19 cellular contexts compared by ENCODE assay signal in genomic region chr1:54365020-54365797, GRCh38. TPM values are rescaled to one million over a fixed set of nuclear protein-coding genes. Genes with fewer than 3 reads are reported as not detected.
DNase-seq lines count a peak whose midpoint lies in the region; ATAC-seq, FAIRE-seq and TF ChIP-seq lines count a peak whose summit lies in the region.
"Had no signal": no experiment of that assay in that cellular context is flagged by ENCODE, and none has a peak within 500 bp of the region (broad histone marks: within the 10 kb centered on the region; RNA-seq: fewer than 3 reads in every experiment).

No MANE protein-coding gene starts in this region.

- in situ Hi-C loops in mammary epithelial cell (cut with MboI; ENCODE audit: low sequenced_read_pairs in 2 of 2) (no loop called here), HepG2 (cut with HindIII; ENCODE audit: extremely low pct_ligation_motif_present, low pct_unique_long_range_greater_than_20kb) (no loop called here)

- TF ChIP-seq POLR2A in HepG2 (IDR thresholded peaks at IDR 0.05; ENCODE audit: insufficient read depth in 1 of 2, low read depth in 2 of 2, low read length in 2 of 2) (no peak), prostate gland (IDR thresholded peaks at IDR 0.05) (no peak)

- dilution Hi-C loops in mammary epithelial cell (cut with HindIII; ENCODE audit: low sequenced_read_pairs): no loop called here

- ATAC-seq in HepG2 (no peak), right cardiac atrium (no peak)

- H3K4me1 ChIP-seq in HEK293 (ENCODE audit: control insufficient read depth, insufficient read depth, low read length) (no peaks in the 10 kb centered on the region), mammary epithelial cell (ENCODE audit: insufficient read depth, low read length) (peaks cover 12% of the 10 kb centered on the region), HepG2 (ENCODE audit: insufficient read depth, low read length) (no peaks in the 10 kb centered on the region), prostate gland (replicated peaks) (peaks cover 2% of the 10 kb centered on the region), right cardiac atrium (ENCODE audit: control insufficient read depth, insufficient read depth, low read length) (peaks cover 12% of the 10 kb centered on the region)

- H3K27me3 ChIP-seq in mammary epithelial cell (ENCODE audit: insufficient read depth, low read length) (no peaks in the 10 kb centered on the region), HepG2 (ENCODE audit: control insufficient read depth in 1 of 2, insufficient read depth in 2 of 2, low read length in 2 of 2) (no peaks in the 10 kb centered on the region), prostate gland (replicated peaks; ENCODE audit: insufficient read depth) (no peaks in the 10 kb centered on the region), right cardiac atrium (ENCODE audit: control insufficient read depth, insufficient read depth) (no peaks in the 10 kb centered on the region)
- H3K27me3 ChIP-seq: esophagus muscularis mucosa, tibial nerve had no signal

- H3K36me3 ChIP-seq in HEK293 (ENCODE audit: control insufficient read depth in 2 of 2, insufficient read depth in 1 of 2, low read length in 2 of 2): peaks cover 0 to 14% of the 10 kb centered on the region in 2 experiments; a peak in 1 of 3 replicates
- no peaks in the 10 kb centered on the region for H3K36me3 ChIP-seq in mammary epithelial cell (ENCODE audit: insufficient read depth, low read length)
- H3K36me3 ChIP-seq in HepG2 (replicated peaks in 1 of 2; ENCODE audit: control insufficient read depth in 1 of 2, insufficient read depth in 2 of 2, low read length in 2 of 2): peaks cover 0 to 9% of the 10 kb centered on the region in 2 experiments; a peak in 1 of 5 replicates
- no peaks in the 10 kb centered on the region for H3K36me3 ChIP-seq in prostate gland
- H3K36me3 ChIP-seq: tibial nerve had no signal

- H3K9me3 ChIP-seq in HEK293 (ENCODE audit: control insufficient read depth, insufficient read depth, low read depth, low read length) (no peaks in the 10 kb centered on the region), mammary epithelial cell (replicated peaks; ENCODE audit: insufficient read depth, low read length) (no peaks in the 10 kb centered on the region), HepG2 (ENCODE audit: low read length) (no peaks in the 10 kb centered on the region), prostate gland (no peaks in the 10 kb centered on the region), right cardiac atrium (ENCODE audit: control insufficient read depth, low read length) (no peaks in the 10 kb centered on the region)
- H3K9me3 ChIP-seq: esophagus muscularis mucosa, tibial nerve had no signal

- BruUV-seq in mammary epithelial cell (replicated peaks; lab: Mats Ljungman, UMichigan) (no TSS peak), HepG2 (replicated peaks; lab: Mats Ljungman, UMichigan) (no TSS peak)

- H3K9ac ChIP-seq in mammary epithelial cell (ENCODE audit: insufficient read depth, low read length) (no peak overlapping the region), HepG2 (ENCODE audit: insufficient read depth, low read depth, low read length) (no peak overlapping the region)

- H3K4me2 ChIP-seq in mammary epithelial cell (ENCODE audit: insufficient read depth, low read depth, low read length) (peak overlapping the region; percentile 43), HepG2 (ENCODE audit: low read depth, low read length) (no peak overlapping the region)
- H3K4me2 ChIP-seq: smooth muscle cell had no signal

- intact Hi-C loops in mammary epithelial cell (cut with micrococcal nuclease) (no loop called here), HepG2 (cut with micrococcal nuclease; ENCODE audit: unreplicated experiment) (no loop called here), prostate gland (cut with DNase I) (no loop called here), right cardiac atrium (cut with DNase I) (no loop called here)

- H3K27ac ChIP-seq in HEK293 (ENCODE audit: extremely low read depth, low read depth, low read length) (no peak overlapping the region), mammary epithelial cell (ENCODE audit: insufficient read depth, low read depth, low read length) (no peak overlapping the region), HepG2 (ENCODE audit: extremely low read length, insufficient read depth, low read length) (no peak overlapping the region), prostate gland (no peak overlapping the region), right cardiac atrium (ENCODE audit: low read length) (no peak overlapping the region)
- H3K27ac ChIP-seq: esophagus muscularis mucosa, tibial nerve had no signal

- H3K4me3 ChIP-seq in HEK293 (ENCODE audit: low read depth, low read length) (no peak overlapping the region), mammary epithelial cell (replicated peaks in 1 of 3; ENCODE audit: insufficient read depth in 1 of 3, low read depth in 2 of 3, low read length in 3 of 3) (no peak overlapping the region), HepG2 (replicated peaks in 1 of 3; ENCODE audit: insufficient read depth in 1 of 3, low read depth in 2 of 3, low read length in 3 of 3) (no peak overlapping the region), prostate gland (no peak overlapping the region), right cardiac atrium (ENCODE audit: low read length) (no peak overlapping the region)
- H3K4me3 ChIP-seq: esophagus muscularis mucosa, smooth muscle cell, tibial nerve had no signal

- no peak for FAIRE-seq in HepG2 (lab: Jason Lieb, UNC)
- FAIRE-seq: D721Med had no signal

- CTCF ChIA-PET in HEK293 (lab: Yijun Ruan, JAX): interaction anchor here (0.6 kb wide), 1 partner anchor 29 kb away, joined by 3 read pairs; no protein-coding TSS in a partner anchor
- CTCF ChIA-PET in mammary epithelial cell (lab: Charles Lee; ENCODE audit: low non-redundant PET): no interaction called here
- CTCF ChIA-PET in HepG2 (lab: Yijun Ruan, JAX; ENCODE audit: low intra/inter-chr PET ratio, low total read pairs): no interaction called here

- DNase-seq in mammary epithelial cell: peak; percentile 70
- DNase-seq in HepG2 (ENCODE audit: low spot score): no peak
- DNase-seq in prostate gland (ENCODE audit: low spot score): peak; percentile 77
- no peak for DNase-seq in NCI-H2107 treated with DMSO at 0.1 percent for 48 hours (lab: John Stamatoyannopoulos, UW; ENCODE audit: unreplicated experiment)
- no peak for DNase-seq in NCI-H2196 treated with DMSO at 0.1 percent for 48 hours (lab: John Stamatoyannopoulos, UW; ENCODE audit: unreplicated experiment)
- no peak for DNase-seq in NCI-H2227 (lab: John Stamatoyannopoulos, UW; ENCODE audit: unreplicated experiment)
- DNase-seq in right cardiac atrium: no peak
- DNase-seq: activated CD4-positive, alpha-beta T cell treated with anti-CD3 and anti-CD28 coated beads for 48 hours; activated naive CD4-positive, alpha-beta T cell treated with Interleukin-2 at 50 U/mL for 16 hours; dermis blood vessel endothelial cell; HFFc6; MV-4-11; NCI-H2029 treated with DMSO at 0.1 percent for 48 hours; NCI-H524 treated with DMSO at 0.1 percent for 48 hours had no signal

- TF ChIP-seq EP300 in HepG2 (IDR thresholded peaks at IDR 0.05; ENCODE audit: low read depth in 2 of 2, low read length in 2 of 2): no peak
- no peak for TF ChIP-seq EP300 in HepG2 (CRISPR knock-in tag; IDR thresholded peaks at IDR 0.05; ENCODE audit: borderline replicate concordance)

- H4K20me1 ChIP-seq in mammary epithelial cell (ENCODE audit: insufficient read depth, low read length): no peaks in the 10 kb centered on the region
- H4K20me1 ChIP-seq in HepG2 (ENCODE audit: insufficient read depth, low read length): no peaks in the 10 kb centered on the region

- no peak for TF ChIP-seq RAD21 in HepG2 (CRISPR knock-in tag; IDR thresholded peaks at IDR 0.05)

- H3K79me2 ChIP-seq in mammary epithelial cell (ENCODE audit: insufficient read depth, low read length): peaks cover 9% of the 10 kb centered on the region
- no peaks in the 10 kb centered on the region for H3K79me2 ChIP-seq in HepG2 (ENCODE audit: insufficient read depth, low read length)

- TF ChIP-seq CTCF in HEK293 (tag by site-specific recombination; IDR thresholded peaks at IDR 0.05) (no peak), mammary epithelial cell (conservative IDR thresholded peaks at IDR 0.05 in 1 of 2, IDR thresholded peaks at IDR 0.05 in 1 of 2; ENCODE audit: extremely low read depth in 1 of 2, insufficient read depth in 1 of 2, low read depth in 1 of 2, low read length in 2 of 2) (no peak), HepG2 (CRISPR knock-in tag; IDR thresholded peaks at IDR 0.05) (no peak), prostate gland (IDR thresholded peaks at IDR 0.05) (no peak)

- POLR2A ChIA-PET in HEK293 (lab: Yijun Ruan, JAX) (no interaction called here), HepG2 (lab: Yijun Ruan, JAX) (no interaction called here)

- H2AFZ ChIP-seq in mammary epithelial cell (ENCODE audit: low read depth, low read length) (peak overlapping the region; percentile 2), HepG2 (ENCODE audit: low read length) (no peak overlapping the region)

- WGBS in mammary epithelial cell (ENCODE audit: low coverage, missing lambda C conversion rate): 10% methylated on average over 12 of the region's 17 CpGs
- 95% methylated on average over 15 of the region's 17 CpGs for WGBS in HepG2 (ENCODE audit: low lambda C conversion rate)
- 51% methylated on average over 17 of the region's 17 CpGs for WGBS in prostate gland
- WGBS in right cardiac atrium: 86% methylated on average over 17 of the region's 17 CpGs

RNA-seq across cellular contexts. Expression of gene SSBP3, which starts 41.0 kb away (rescaled TPM):
- 10 to 100 TPM; 30.5 to 30.6 TPM for total RNA-seq in mammary epithelial cell
- 23.7 TPM for polyA plus RNA-seq in mammary epithelial cell
- 42.6 TPM for polyA minus RNA-seq in mammary epithelial cell
- total RNA-seq in HepG2 (2016; rRNA removed; fragmentation: Illumina TruSeq; extraction: Trizol): 7.5 and 8.5 TPM in 2 replicates
- total RNA-seq in HepG2 (2016; cell fraction: cytosol; rRNA removed; fragmentation: Illumina TruSeq; extraction: Trizol; ENCODE audit: low read depth): 2.4 and 2.6 TPM in 2 replicates
- total RNA-seq in HepG2 (2016; cell fraction: insoluble cytoplasmic fraction; rRNA removed; fragmentation: Illumina TruSeq; extraction: Trizol): 5.0 and 9.0 TPM in 2 replicates
- total RNA-seq in HepG2 (2016; cell fraction: membrane; rRNA removed; fragmentation: Illumina TruSeq; extraction: Trizol): 6.8 and 7.0 TPM in 2 replicates
- total RNA-seq in HepG2 (2016; cell fraction: nucleus; rRNA removed; fragmentation: Illumina TruSeq; extraction: Trizol): 5.3 and 6.3 TPM in 2 replicates
- 17.6 and 19.0 TPM in 2 replicates for polyA plus RNA-seq in HepG2 (2011; rRNA removed)
- 9.4 and 10.6 TPM in 2 replicates for polyA plus RNA-seq in HepG2 (2011; cell fraction: cytosol; rRNA removed)
- 24.9 and 30.2 TPM in 2 replicates for polyA plus RNA-seq in HepG2 (2011; cell fraction: nucleus; rRNA removed)
- 22.3 and 30.4 TPM in 2 replicates for polyA plus RNA-seq in HepG2 (2012)
- polyA plus RNA-seq in HepG2 (2016; cell fraction: cytosol; fragmentation: Illumina TruSeq; extraction: Trizol; ENCODE audit: low read depth): 6.1 and 8.0 TPM in 2 replicates
- polyA plus RNA-seq in HepG2 (2016; cell fraction: insoluble cytoplasmic fraction; fragmentation: Illumina TruSeq; extraction: Trizol; ENCODE audit: low read depth): 20.5 and 26.0 TPM in 2 replicates
- 15.7 and 18.4 TPM in 2 replicates for polyA plus RNA-seq in HepG2 (2016; cell fraction: membrane; fragmentation: Illumina TruSeq; extraction: Trizol; ENCODE audit: low read depth)
- polyA plus RNA-seq in HepG2 (2016; cell fraction: nucleus; fragmentation: Illumina TruSeq; extraction: Trizol; ENCODE audit: insufficient read depth, low read depth): 25.5 and 27.3 TPM in 2 replicates
- 10.9 and 15.9 TPM in 2 replicates for polyA minus RNA-seq in HepG2 (2011; rRNA and poly(A)+ RNA removed; ENCODE audit: low replicate concordance)
- polyA minus RNA-seq in HepG2 (2011; cell fraction: cytosol; rRNA and poly(A)+ RNA removed): 6.2 and 9.2 TPM in 2 replicates
- 6.8 and 9.6 TPM in 2 replicates for polyA minus RNA-seq in HepG2 (2011; cell fraction: nucleus; rRNA and poly(A)+ RNA removed)
- total RNA-seq in prostate gland: 10 to 100 TPM; 45.0 to 94.4 TPM
- 10 to 100 TPM; 25.4 to 55.8 (median 35.8) TPM for total RNA-seq in right cardiac atrium
- 32.5 TPM for polyA plus RNA-seq in right cardiac atrium

Comparison
In these comparisons a context has a peak if more than half of its experiments do, and no peak if none do; other contexts are left out.
1. DNase-seq: peak in mammary epithelial cell (single experiment) and prostate gland (single experiment); none in HepG2 (single experiment), NCI-H2107 treated with DMSO at 0.1 percent for 48 hours (single experiment), NCI-H2196 treated with DMSO at 0.1 percent for 48 hours (single experiment), NCI-H2227 (single experiment) and right cardiac atrium (0 of 3).
2. Of the 63 proteins assayed by ChIP-seq in both HepG2 and HEK293: peak only in HepG2: none; only in HEK293: KLF9; in both: none; in neither: 62.